ENCODE assay signal across 10 cellular contexts in the genomic region with DNA sequence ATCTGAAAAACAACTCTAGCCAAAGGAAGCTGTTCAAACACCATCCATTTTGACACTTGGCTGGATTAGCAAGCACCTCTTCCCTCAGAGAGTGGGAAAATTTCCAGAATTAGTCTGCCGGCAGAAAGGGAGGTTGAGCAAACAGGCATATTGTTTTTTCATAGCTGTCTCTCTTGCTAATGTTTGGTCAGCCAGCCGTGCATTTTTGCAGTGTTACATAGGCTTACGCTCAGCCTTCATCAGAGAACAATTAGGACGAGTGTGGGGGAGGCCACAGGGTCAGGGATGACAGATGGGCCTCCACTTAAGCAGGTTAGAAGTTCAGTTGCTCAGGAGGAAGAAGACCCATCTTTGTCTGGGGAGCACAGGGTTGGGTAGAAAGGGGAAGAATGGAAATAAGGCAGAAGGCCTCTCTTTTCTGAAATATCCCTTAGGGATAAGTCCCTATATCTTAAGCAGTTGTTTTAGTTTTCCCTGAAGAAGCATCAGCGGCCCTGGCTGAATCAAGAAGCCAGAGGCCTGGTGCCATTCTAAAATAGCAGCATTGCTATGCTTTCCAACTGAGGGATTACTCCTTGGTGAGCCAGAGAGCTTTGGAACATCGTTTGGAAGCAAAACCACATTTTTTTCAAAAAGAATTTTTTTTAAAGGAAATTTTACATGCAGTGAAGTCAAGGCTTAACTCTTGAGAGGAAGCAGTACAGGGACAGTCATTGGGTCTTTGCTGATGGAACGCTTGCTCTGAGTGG.
DNase-seq lines count a peak whose midpoint lies in the region; ATAC-seq and TF ChIP-seq lines count a peak whose summit lies in the region.
"Had no signal": no experiment of that assay in that cellular context is flagged by ENCODE, and none has a peak within 500 bp of the region (broad histone marks: within the 10 kb centered on the region; RNA-seq: fewer than 3 reads in every experiment).

No MANE protein-coding gene starts in this region.

- H3K36me3 Mint-ChIP-seq in activated CD4-positive, alpha-beta T cell treated with anti-CD3 and anti-CD28 coated beads, Interleukin-2, amount 10 ng/mL, durations not matched to agents 7 days and 5 days (ENCODE audit: low read depth), result no peaks in the 10 kb centered on the region
- peaks cover 0 to 2% (median 0%) of the 10 kb centered on the region in 5 donors for H3K36me3 Mint-ChIP-seq in naive thymus-derived CD4-positive, alpha-beta T cell

- TF ChIP-seq POLR2A in testis (IDR thresholded peaks at IDR 0.05), result no peak

- no peak for TF ChIP-seq CTCF in testis (IDR thresholded peaks at IDR 0.05)

- WGBS in testis, 2 donors, result 56 to 61% methylated on average over 7 of the region's 7 CpGs

- H3K9ac ChIP-seq in adipocyte (ENCODE audit: low read length) (peak overlapping the region; percentile 78), iPS-20b (ENCODE audit: low read depth, low read length) (no peak overlapping the region; the same call in 1 of the 2 replicates)

- intact Hi-C loops in testis (cut with DNase I; ENCODE audit: low total_unique reads), result no loop called here
- intact Hi-C loops in naive thymus-derived CD4-positive, alpha-beta T cell (cut with micrococcal nuclease), result no loop called here

- POLR2A ChIA-PET in activated CD4-positive, alpha-beta T cell treated with anti-CD3 and anti-CD28 coated beads, Interleukin-2, amount 10 ng/mL, durations not matched to agents 7 days and 5 days (lab: Charles Lee), result no interaction called here
- POLR2A ChIA-PET in naive thymus-derived CD4-positive, alpha-beta T cell (lab: Charles Lee), result no interaction called here

- no peaks in the 10 kb centered on the region for H3K9me3 Mint-ChIP-seq in activated CD4-positive, alpha-beta T cell treated with anti-CD3 and anti-CD28 coated beads, Interleukin-2, amount 10 ng/mL, durations not matched to agents 7 days and 5 days
- H3K9me3 Mint-ChIP-seq in naive thymus-derived CD4-positive, alpha-beta T cell, result no peaks in the 10 kb centered on the region

- H3K9me3 ChIP-seq in adipocyte (ENCODE audit: control insufficient read depth, low read length), result no peaks in the 10 kb centered on the region
- H3K9me3 ChIP-seq in iPS-20b (ENCODE audit: insufficient read depth, low read depth, low read length), result peaks cover 9% of the 10 kb centered on the region
- H3K9me3 ChIP-seq in testis, result no peaks in the 10 kb centered on the region
- no peaks in the 10 kb centered on the region for H3K9me3 ChIP-seq in naive thymus-derived CD4-positive, alpha-beta T cell (ENCODE audit: control insufficient read depth in 2 of 3, low read length in 3 of 3)

- peaks cover 11% of the 10 kb centered on the region for H3K4me1 Mint-ChIP-seq in activated CD4-positive, alpha-beta T cell treated with anti-CD3 and anti-CD28 coated beads, Interleukin-2, amount 10 ng/mL, durations not matched to agents 7 days and 5 days
- H3K4me1 Mint-ChIP-seq in naive thymus-derived CD4-positive, alpha-beta T cell, result peaks cover 0 to 18% (median 0%) of the 10 kb centered on the region in 7 donors

- no peaks in the 10 kb centered on the region for H3K27me3 ChIP-seq in adipocyte (replicated peaks; ENCODE audit: control insufficient read depth, insufficient read depth, low read length)
- H3K27me3 ChIP-seq in iPS-20b (ENCODE audit: insufficient read depth, low read length), result no peaks in the 10 kb centered on the region
- H3K27me3 ChIP-seq in testis, result no peaks in the 10 kb centered on the region
- peaks cover 0 to 4% of the 10 kb centered on the region in 2 donors for H3K27me3 ChIP-seq in naive thymus-derived CD4-positive, alpha-beta T cell (ENCODE audit: control insufficient read depth in 2 of 2, insufficient read depth in 2 of 2, low read length in 2 of 2)

- no peak overlapping the region for H3K27ac Mint-ChIP-seq in activated CD4-positive, alpha-beta T cell treated with anti-CD3 and anti-CD28 coated beads, Interleukin-2, amount 10 ng/mL, durations not matched to agents 7 days and 5 days
- no peak overlapping the region for H3K27ac Mint-ChIP-seq in naive thymus-derived CD4-positive, alpha-beta T cell
- H3K27ac Mint-ChIP-seq: activated T-cell treated with anti-CD3 and anti-CD28 coated beads, Interleukin-2, amount 50 U/mL, for 24 hours had no signal

- H3K27ac ChIP-seq in iPS-20b (ENCODE audit: low read length) (peak overlapping the region; percentile 86), testis (peak overlapping the region in 1 of 2 donors; percentile 42)
- H3K27ac ChIP-seq in naive thymus-derived CD4-positive, alpha-beta T cell (ENCODE audit: low read depth, low read length), result no peak overlapping the region

- no peak overlapping the region for H3K4me3 Mint-ChIP-seq in activated CD4-positive, alpha-beta T cell treated with anti-CD3 and anti-CD28 coated beads, Interleukin-2, amount 10 ng/mL, durations not matched to agents 7 days and 5 days
- no peak overlapping the region for H3K4me3 Mint-ChIP-seq in naive thymus-derived CD4-positive, alpha-beta T cell
- H3K4me3 Mint-ChIP-seq: activated T-cell treated with anti-CD3 and anti-CD28 coated beads, Interleukin-2, amount 50 U/mL, for 24 hours had no signal

- H3K27me3 Mint-ChIP-seq in activated CD4-positive, alpha-beta T cell treated with anti-CD3 and anti-CD28 coated beads, Interleukin-2, amount 10 ng/mL, durations not matched to agents 7 days and 5 days, result peaks cover 5% of the 10 kb centered on the region
- H3K27me3 Mint-ChIP-seq in naive thymus-derived CD4-positive, alpha-beta T cell, result peaks cover 0 to 18% (median 12%) of the 10 kb centered on the region in 5 donors

- H3K4me3 ChIP-seq in adipocyte (ENCODE audit: low read length) (peak overlapping the region; percentile 52), iPS-20b (ENCODE audit: low read length) (no peak overlapping the region), testis (no peak overlapping the region)
- no peak overlapping the region for H3K4me3 ChIP-seq in naive thymus-derived CD4-positive, alpha-beta T cell (ENCODE audit: low read length)
- H3K4me3 ChIP-seq: heart left ventricle had no signal

- DNase-seq in NCI-H748 (lab: John Stamatoyannopoulos, UW; ENCODE audit: unreplicated experiment), result peak; percentile 41
- no peak for DNase-seq in NCI-H748 treated with DMSO at 0.1 percent for 48 hours (lab: John Stamatoyannopoulos, UW)
- peak; percentile 81 for DNase-seq in adipocyte (ENCODE audit: low read depth)
- DNase-seq in testis, result peak; percentile 30
- DNase-seq in NCI-H2227 (lab: John Stamatoyannopoulos, UW; ENCODE audit: unreplicated experiment), result no peak
- no peak for DNase-seq in activated CD4-positive, alpha-beta T cell treated with anti-CD3 and anti-CD28 coated beads, Interleukin-2, amount 10 ng/mL, durations not matched to agents 7 days and 5 days
- DNase-seq in naive thymus-derived CD4-positive, alpha-beta T cell, result no peak
- DNase-seq: activated T-cell treated with anti-CD3 and anti-CD28 coated beads, Interleukin-2, amount 50 U/mL, for 24 hours; heart left ventricle had no signal

- ATAC-seq in naive thymus-derived CD4-positive, alpha-beta T cell, result no peak

- H3K4me1 ChIP-seq in adipocyte (ENCODE audit: control insufficient read depth, insufficient read depth, low read length) (peaks cover 54% of the 10 kb centered on the region), iPS-20b (ENCODE audit: insufficient read depth, low read length) (peaks cover 20% of the 10 kb centered on the region), testis (peaks cover 16% of the 10 kb centered on the region)
- no peaks in the 10 kb centered on the region for H3K4me1 ChIP-seq in naive thymus-derived CD4-positive, alpha-beta T cell (ENCODE audit: control insufficient read depth in 2 of 2, insufficient read depth in 2 of 2, low read length in 2 of 2)

- H3K36me3 ChIP-seq in adipocyte (ENCODE audit: control insufficient read depth, insufficient read depth, low read length, severe bottlenecking) (no peaks in the 10 kb centered on the region), iPS-20b (ENCODE audit: insufficient read depth, low read depth, low read length) (no peaks in the 10 kb centered on the region), testis (ENCODE audit: low read depth, missing control alignments) (no peaks in the 10 kb centered on the region)
- no peaks in the 10 kb centered on the region for H3K36me3 ChIP-seq in naive thymus-derived CD4-positive, alpha-beta T cell (ENCODE audit: control insufficient read depth in 2 of 3, insufficient read depth in 3 of 3, low read length in 3 of 3)
- H3K36me3 ChIP-seq: heart left ventricle had no signal

- CTCF ChIA-PET in activated CD4-positive, alpha-beta T cell treated with anti-CD3 and anti-CD28 coated beads, Interleukin-2, amount 10 ng/mL, durations not matched to agents 7 days and 5 days (lab: Charles Lee), result interaction anchor here (1.5 to 1.6 kb wide), 2 partner anchors 45 to 375 kb away, joined by 3 read pairs; no protein-coding TSS in a partner anchor
- CTCF ChIA-PET in naive thymus-derived CD4-positive, alpha-beta T cell (lab: Charles Lee), result interaction anchor here (1.4 kb wide), 1 partner anchor 292 kb away, joined by 5 read pairs; no protein-coding TSS in a partner anchor

Comparison
In these comparisons a context has a peak if more than half of its experiments do, and no peak if none do; other contexts are left out.
1. DNase-seq: peak in NCI-H748 (single experiment), adipocyte (single experiment) and testis (single experiment); none in NCI-H748 treated with DMSO at 0.1 percent for 48 hours (single experiment), NCI-H2227 (single experiment), activated CD4-positive, alpha-beta T cell treated with anti-CD3 and anti-CD28 coated beads, Interleukin-2, amount 10 ng/mL, durations not matched to agents 7 days and 5 days (single experiment) and naive thymus-derived CD4-positive, alpha-beta T cell (0 of 9).